7 cellular contexts compared by ENCODE assay signal in the genomic region with DNA sequence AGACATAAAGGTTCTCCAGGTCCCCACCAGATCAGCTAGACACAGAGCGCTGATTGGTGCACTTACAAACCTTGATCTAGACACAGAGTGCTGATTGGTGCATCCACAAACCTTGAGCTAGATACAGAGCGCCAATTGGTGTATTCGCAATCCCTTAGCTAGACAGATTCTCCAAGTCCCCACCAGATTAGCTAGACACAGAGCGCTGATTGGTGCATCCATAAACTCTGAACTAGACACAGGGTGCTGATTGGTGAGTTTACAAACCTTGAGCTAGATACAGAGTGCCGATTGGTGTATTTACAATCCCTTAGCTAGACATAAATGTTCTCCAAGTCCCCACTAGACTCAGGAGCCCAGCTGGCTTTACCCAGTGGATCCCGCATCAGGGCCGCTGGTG.
DNase-seq lines count a peak whose midpoint lies in the region; ATAC-seq and TF ChIP-seq lines count a peak whose summit lies in the region.
"Not testable (repeated sequence)": the region's sequence is repeated elsewhere in the genome, so short reads cannot be mapped to it uniquely, and the experiment has no call there.

No MANE protein-coding gene starts in this region.

- H3K36me3 Mint-ChIP-seq in T-helper 2 cell treated with Interferon-gamma antibody and Interleukin-4, amounts not matched to agents 5 μg/mL and 100 μg/mL, for 36 hours (ENCODE audit: low read depth); activated T-cell treated with anti-CD3 and anti-CD28 coated beads, Interleukin-2, amount 50 U/mL, for 4 hours (ENCODE audit: insufficient read depth); neural progenitor cell: not testable (repeated sequence)
- peaks cover 12% of the 10 kb centered on the region for H3K36me3 Mint-ChIP-seq in central memory CD8-positive, alpha-beta T cell (ENCODE audit: insufficient read depth)

- H3K4me1 ChIP-seq in DND-41 (ENCODE audit: insufficient read depth, low read length), result peaks cover 24% of the 10 kb centered on the region
- not testable (repeated sequence) for H3K4me1 ChIP-seq in neural progenitor cell

- H3K27me3 ChIP-seq in DND-41 (ENCODE audit: insufficient read depth, low read length, poor library complexity); neural progenitor cell: not testable (repeated sequence)

- peak overlapping the region in 1 of 2 experiments; percentile 72; a peak in 2 of 4 replicates for H3K4me3 ChIP-seq in DND-41 (ENCODE audit: low read depth in 1 of 2, low read length in 2 of 2)
- not testable (repeated sequence) for H3K4me3 ChIP-seq in neural progenitor cell

- H3F3A ChIP-seq in neural progenitor cell (ENCODE audit: low read depth), result not testable (repeated sequence)

- ATAC-seq in DND-41 (ENCODE audit: insufficient read depth, low read depth); activated T-cell treated with anti-CD3 and anti-CD28 coated beads, Interleukin-2, amount 50 U/mL, for 4 hours; central memory CD8-positive, alpha-beta T cell (replicated peaks; ENCODE audit: extremely low read depth, poor library complexity, severe bottlenecking): not testable (repeated sequence)

- not testable (repeated sequence) for DNase-seq in DND-41; T-helper 2 cell treated with Interferon-gamma antibody and Interleukin-4, amounts not matched to agents 5 μg/mL and 100 μg/mL, for 36 hours (ENCODE audit: low spot score); activated T-cell treated with anti-CD3 and anti-CD28 coated beads, Interleukin-2, amount 50 U/mL, for 4 hours; central memory CD8-positive, alpha-beta T cell (ENCODE audit: low spot score in 2 of 2); neural progenitor cell (ENCODE audit: low spot score)
- DNase-seq in NCI-H2171 treated with DMSO at 0.1 percent for 48 hours (lab: John Stamatoyannopoulos, UW), result peak; percentile 15
- DNase-seq in iPS DF 19.7 (ENCODE audit: low read depth, low spot score), result peak; percentile 47

- 0 out of 2 replicates have a peak overlapping the region, but pooled peaks have one; percentile 58 for H3K4me2 ChIP-seq in DND-41 (ENCODE audit: insufficient read depth, low read length)
- H3K4me2 ChIP-seq in neural progenitor cell, result not testable (repeated sequence)

- H3K4me3 Mint-ChIP-seq in T-helper 2 cell treated with Interferon-gamma antibody and Interleukin-4, amounts not matched to agents 5 μg/mL and 100 μg/mL, for 36 hours, result peak overlapping the region; percentile 93
- H3K4me3 Mint-ChIP-seq in activated T-cell treated with anti-CD3 and anti-CD28 coated beads, Interleukin-2, amount 50 U/mL, for 4 hours, result peak overlapping the region; percentile 87
- peak overlapping the region; percentile 83 for H3K4me3 Mint-ChIP-seq in central memory CD8-positive, alpha-beta T cell
- H3K4me3 Mint-ChIP-seq in neural progenitor cell, result not testable (repeated sequence)

- H3K27ac Mint-ChIP-seq in T-helper 2 cell treated with Interferon-gamma antibody and Interleukin-4, amounts not matched to agents 5 μg/mL and 100 μg/mL, for 36 hours, result peak overlapping the region; percentile 80
- peak overlapping the region; percentile 92 for H3K27ac Mint-ChIP-seq in central memory CD8-positive, alpha-beta T cell (ENCODE audit: low read depth)
- peak overlapping the region; percentile 19 for H3K27ac Mint-ChIP-seq in neural progenitor cell

- H4K20me1 ChIP-seq in DND-41 (ENCODE audit: insufficient read depth, low read length), result peaks cover 22% of the 10 kb centered on the region; the same call in 1 of the 2 replicates
- H4K20me1 ChIP-seq in neural progenitor cell (ENCODE audit: low read depth), result not testable (repeated sequence)

- peak overlapping the region; percentile 94 for H3K27ac ChIP-seq in DND-41 (ENCODE audit: low read length)
- not testable (repeated sequence) for H3K27ac ChIP-seq in neural progenitor cell

- H3K4me1 Mint-ChIP-seq in T-helper 2 cell treated with Interferon-gamma antibody and Interleukin-4, amounts not matched to agents 5 μg/mL and 100 μg/mL, for 36 hours (ENCODE audit: low read depth); neural progenitor cell: not testable (repeated sequence)
- peaks cover 15% of the 10 kb centered on the region for H3K4me1 Mint-ChIP-seq in activated T-cell treated with anti-CD3 and anti-CD28 coated beads, Interleukin-2, amount 50 U/mL, for 4 hours (ENCODE audit: low read depth)
- H3K4me1 Mint-ChIP-seq in central memory CD8-positive, alpha-beta T cell, result peaks cover 12% of the 10 kb centered on the region

- H3K9me3 Mint-ChIP-seq in T-helper 2 cell treated with Interferon-gamma antibody and Interleukin-4, amounts not matched to agents 5 μg/mL and 100 μg/mL, for 36 hours; activated T-cell treated with anti-CD3 and anti-CD28 coated beads, Interleukin-2, amount 50 U/mL, for 4 hours; central memory CD8-positive, alpha-beta T cell; neural progenitor cell: not testable (repeated sequence)

- not testable (repeated sequence) for TF ChIP-seq CTCF in DND-41 (IDR thresholded peaks at IDR 0.05; ENCODE audit: borderline replicate concordance, extremely low read depth, low read length, poor library complexity, severe bottlenecking); neural progenitor cell (IDR thresholded peaks at IDR 0.05)

- not testable (repeated sequence) for H2AFZ ChIP-seq in DND-41 (ENCODE audit: low read depth, low read length); neural progenitor cell (replicated peaks)

- not testable (repeated sequence) for H3K9ac ChIP-seq in DND-41 (ENCODE audit: low read depth, low read length); neural progenitor cell

- H3K36me3 ChIP-seq in DND-41 (ENCODE audit: insufficient read depth, low read length), result peaks cover 26% of the 10 kb centered on the region
- H3K36me3 ChIP-seq in neural progenitor cell, result not testable (repeated sequence)

- H3K79me2 ChIP-seq in DND-41 (ENCODE audit: insufficient read depth, low read length), result peaks cover 49% of the 10 kb centered on the region
- H3K79me2 ChIP-seq in neural progenitor cell (ENCODE audit: low read depth), result not testable (repeated sequence)

- not testable (repeated sequence) for H3K9me3 ChIP-seq in DND-41 (ENCODE audit: insufficient read depth, low read length, severe bottlenecking); neural progenitor cell (ENCODE audit: low read depth)

- not testable (repeated sequence) for H3K27me3 Mint-ChIP-seq in T-helper 2 cell treated with Interferon-gamma antibody and Interleukin-4, amounts not matched to agents 5 μg/mL and 100 μg/mL, for 36 hours (ENCODE audit: low read depth); activated T-cell treated with anti-CD3 and anti-CD28 coated beads, Interleukin-2, amount 50 U/mL, for 4 hours (ENCODE audit: low read depth); central memory CD8-positive, alpha-beta T cell; neural progenitor cell (ENCODE audit: insufficient read depth, low read depth)

Comparison
In these comparisons a context has a peak if more than half of its experiments do, and no peak if none do; other contexts are left out.
1. H3K27ac Mint-ChIP-seq: peak in every context shown above with its lines; median percentile 92 in central memory CD8-positive, alpha-beta T cell; 80 in T-helper 2 cell treated with Interferon-gamma antibody and Interleukin-4, amounts not matched to agents 5 μg/mL and 100 μg/mL, for 36 hours; 19 in neural progenitor cell.